In genomic region chr1:50424045-50424939, GRCh38 we compare ENCODE assay signal across 9 cellular contexts. TPM values are rescaled to one million over a fixed set of nuclear protein-coding genes. Genes with fewer than 3 reads are reported as not detected.
DNase-seq lines count a peak whose midpoint lies in the region; ATAC-seq, FAIRE-seq and TF ChIP-seq lines count a peak whose summit lies in the region.
"Had no signal": no experiment of that assay in that cellular context is flagged by ENCODE, and none has a peak within 500 bp of the region (broad histone marks: within the 10 kb centered on the region; RNA-seq: fewer than 3 reads in every experiment).

No MANE protein-coding gene starts in this region.

- peak overlapping the region; percentile 76 for H3K4me2 ChIP-seq in GM12878 (ENCODE audit: control insufficient read depth, insufficient read depth)
- peak overlapping the region; percentile 61 for H3K4me2 ChIP-seq in osteoblast (ENCODE audit: insufficient read depth, low read length)

- no peak for TF ChIP-seq RAD21 in GM12878 (IDR thresholded peaks at IDR 0.05; ENCODE audit: insufficient read depth, low read depth, low read length)

- H3K9ac ChIP-seq in GM12878 (ENCODE audit: control insufficient read depth, insufficient read depth, low read length) = no peak overlapping the region

- CTCF ChIA-PET in GM12878 (lab: Yijun Ruan, JAX) = interaction anchor here (1.2 kb wide), 1 partner anchor 10 kb away, joined by 3 read pairs; no protein-coding TSS in a partner anchor

- FAIRE-seq in GM12878 (lab: Jason Lieb, UNC) = no peak

- RAD21 ChIA-PET in GM12878 (lab: Charles Lee; ENCODE audit: unreplicated experiment) = no interaction called here

- H3K27me3 ChIP-seq in HL-60 (ENCODE audit: insufficient read depth, poor library complexity, severe bottlenecking) (peaks cover 88% of the 10 kb centered on the region), GM12878 (replicated peaks in 1 of 2; ENCODE audit: control insufficient read depth in 2 of 2, insufficient read depth in 2 of 2, low read length in 1 of 2) (peaks cover 27 to 44% of the 10 kb centered on the region in 2 experiments), osteoblast (ENCODE audit: insufficient read depth, low read length) (peaks cover 100% of the 10 kb centered on the region)

- H2AFZ ChIP-seq in GM12878 (ENCODE audit: control insufficient read depth, low read depth, low read length) = peak overlapping the region; percentile 16; the same call in 1 of the 2 replicates
- H2AFZ ChIP-seq in osteoblast (ENCODE audit: low read length) = no peak overlapping the region

- TF ChIP-seq EP300 in GM12878 (IDR thresholded peaks at IDR 0.05; ENCODE audit: borderline replicate concordance in 1 of 2, control insufficient read depth in 1 of 2, low read depth in 2 of 2, low read length in 2 of 2) = no peak

- H3K9me3 ChIP-seq in GM12878 (replicated peaks; ENCODE audit: control insufficient read depth, insufficient read depth, low read length) (no peaks in the 10 kb centered on the region; the same call in 1 of the 3 replicates), osteoblast (ENCODE audit: low read depth, low read length) (no peaks in the 10 kb centered on the region)

- no TSS peak for BruUV-seq in GM12878 (replicated peaks; lab: Mats Ljungman, UMichigan)

- H4K20me1 ChIP-seq in GM12878 (ENCODE audit: control insufficient read depth, insufficient read depth) (no peaks in the 10 kb centered on the region), osteoblast (ENCODE audit: insufficient read depth, low read length) (peaks cover 5% of the 10 kb centered on the region)

- intact Hi-C loops in GM12878 (cut with micrococcal nuclease; ENCODE audit: unreplicated experiment) = no loop called here

- peak; percentile 71 for DNase-seq in DMS114 treated with DMSO at 0.1 percent for 48 hours (lab: John Stamatoyannopoulos, UW; ENCODE audit: unreplicated experiment)
- DNase-seq in HL-60 (ENCODE audit: low read depth in 1 of 2, low spot score in 1 of 2) = no peak
- no peak for DNase-seq in GM12878 (ENCODE audit: low read depth, low spot score)
- peak; percentile 92 for DNase-seq in osteoblast (ENCODE audit: insufficient read length, low spot score, missing footprints)
- no peak for DNase-seq in stimulated activated naive CD4-positive, alpha-beta T cell treated with Interleukin-2 at 50 U/mL for 16 hours (lab: John Stamatoyannopoulos, UW)
- no peak for DNase-seq in occipital lobe (lab: John Stamatoyannopoulos, UW)

- H3K4me3 ChIP-seq in HL-60 (replicated peaks; ENCODE audit: insufficient read depth, low read length) (peak overlapping the region; percentile 24), GM12878 (peak overlapping the region; percentile 67), osteoblast (ENCODE audit: insufficient read depth, low read length) (peak overlapping the region; percentile 45)

- no peaks in the 10 kb centered on the region for H3K4me1 ChIP-seq in GM12878 (ENCODE audit: control insufficient read depth, insufficient read depth, low read length)
- H3K4me1 ChIP-seq in osteoblast (ENCODE audit: insufficient read depth, low read length) = no peaks in the 10 kb centered on the region

- in situ Hi-C loops in GM12878 (cut with MboI) = no loop called here

- H3K27ac ChIP-seq in HL-60 (replicated peaks) (no peak overlapping the region), GM12878 (ENCODE audit: control insufficient read depth, insufficient read depth) (no peak overlapping the region), osteoblast (ENCODE audit: low read depth, low read length) (no peak overlapping the region)

- SMC1A ChIA-PET in GM12878 (lab: Charles Lee; ENCODE audit: uncharacterized antibody, unreplicated experiment) = interaction anchor here (0.7 to 0.8 kb wide), 2 partner anchors 51 to 57 kb away, joined by 3 to 6 read pairs; no protein-coding TSS in a partner anchor

- 0 out of 3 replicates have a peak, but pooled peaks have one; percentile 20 for ATAC-seq in GM12878
- ATAC-seq in GM21526 (IDR thresholded peaks at IDR 0.05; ENCODE audit: low FRiP score, unreplicated experiment) = no peak
- ATAC-seq in GM19328 (IDR thresholded peaks at IDR 0.05; ENCODE audit: unreplicated experiment) = no peak

- no peak for TF ChIP-seq CTCF in HL-60 (IDR thresholded peaks at IDR 0.05; ENCODE audit: insufficient read depth, low read length)
- no peak for TF ChIP-seq CTCF in GM12878 (IDR thresholded peaks at IDR 0.05 in 2 of 3, conservative IDR thresholded peaks at IDR 0.05 in 1 of 3; ENCODE audit: control insufficient read depth in 2 of 3, extremely low read depth in 1 of 3, insufficient read depth in 1 of 3, low read depth in 3 of 3, low read length in 3 of 3)
- no peak for TF ChIP-seq CTCF in osteoblast (IDR thresholded peaks at IDR 0.05; ENCODE audit: extremely low read depth, low read depth, low read length)

- TF ChIP-seq POLR2A in GM12878 (IDR thresholded peaks at IDR 0.05; ENCODE audit: low read depth, low read length) = no peak

- WGBS in GM12878 (ENCODE audit: insufficient coverage, insufficient replicate concordance, low lambda C conversion rate, missing lambda C conversion rate) = 41% methylated on average over 39 of the region's 40 CpGs

- POLR2A ChIA-PET in GM12878 (lab: Charles Lee) = no interaction called here

- no peaks in the 10 kb centered on the region for H3K36me3 ChIP-seq in GM12878 (ENCODE audit: control insufficient read depth in 2 of 2, insufficient read depth in 2 of 2, low read length in 1 of 2)
- H3K36me3 ChIP-seq in osteoblast (ENCODE audit: insufficient read depth, low read length) = no peaks in the 10 kb centered on the region

- no peaks in the 10 kb centered on the region for H3K79me2 ChIP-seq in GM12878 (ENCODE audit: control insufficient read depth, insufficient read depth, low read length)
- no peaks in the 10 kb centered on the region for H3K79me2 ChIP-seq in osteoblast (ENCODE audit: insufficient read depth, low read length)

TF ChIP-seq in GM12878, 131 proteins besides CTCF, POLR2A, EP300 and RAD21:
- TF ChIP-seq TCF3 (IDR thresholded peaks at IDR 0.05; ENCODE audit: borderline replicate concordance, insufficient read depth, low read depth, low read length) (no peak), BCL3 (IDR thresholded peaks at IDR 0.05; ENCODE audit: borderline replicate concordance, insufficient read depth, low read depth, low read length, poor library complexity, severe bottlenecking) (no peak), MXI1 (IDR thresholded peaks at IDR 0.05; ENCODE audit: low read depth, low read length) (no peak), ZNF274 (IDR thresholded peaks at IDR 0.05; ENCODE audit: insufficient read depth, insufficient read length) (no peak), RCOR1 (conservative IDR thresholded peaks at IDR 0.05; ENCODE audit: low read depth, low read length) (no peak), SP1 (IDR thresholded peaks at IDR 0.05; ENCODE audit: low read depth, low read length) (no peak)

RNA-seq across cellular contexts. Expression of gene DMRTA2, which starts 1.0 kb away (rescaled TPM):
- total RNA-seq in GM12878 (2013; cell fraction: nucleolus; rRNA removed) = not detected in 2 replicates
- total RNA-seq in GM12878 (2014; rRNA removed) = not detected in 2 replicates
- total RNA-seq in GM12878 (2014; rRNA removed; fragmentation: Illumina TruSeq; extraction: Trizol) = not detected in 2 replicates
- not detected in 2 replicates for total RNA-seq in GM12878 (2021)
- not detected for polyA plus RNA-seq in GM12878 (2011; ENCODE audit: low read depth)
- not detected in 2 replicates for polyA plus RNA-seq in GM12878 (2011; rRNA removed)
- polyA plus RNA-seq in GM12878 (2011; cell fraction: cytosol; rRNA removed) = not detected in 2 replicates
- not detected in 2 replicates for polyA plus RNA-seq in GM12878 (2011; cell fraction: nucleus; rRNA removed)
- not detected in 2 replicates for polyA plus RNA-seq in GM12878 (2012)
- not detected in 2 replicates for polyA plus RNA-seq in GM12878 (2014; fragmentation: Illumina TruSeq; extraction: Trizol)
- polyA plus RNA-seq in GM12878 (2014; fragmentation: Nextera tagmentation; extraction: Ambion mirVana) = not detected
- polyA plus RNA-seq in GM12878 (2014; rRNA removed) = not detected in 2 replicates
- polyA plus RNA-seq in GM12878 (2016; fragmentation: Nextera tagmentation; extraction: Ambion mirVana) = not detected
- polyA minus RNA-seq in GM12878 (2011; rRNA and poly(A)+ RNA removed) = not detected in 2 replicates
- not detected in 2 replicates for polyA minus RNA-seq in GM12878 (2011; cell fraction: cytosol; rRNA and poly(A)+ RNA removed)
- polyA minus RNA-seq in GM12878 (2011; cell fraction: nucleus; rRNA and poly(A)+ RNA removed) = not detected in 2 replicates
- total RNA-seq in osteoblast = under 0.01 TPM in 1 of 2 replicates, not detected in the other
- 5.8 TPM for total RNA-seq in occipital lobe
- total RNA-seq: epithelial cell of proximal tubule had no signal

Comparison
In these comparisons a context has a peak if more than half of its experiments do, and no peak if none do; other contexts are left out.
1. DNase-seq: peak in DMS114 treated with DMSO at 0.1 percent for 48 hours (single experiment) and osteoblast (single experiment); none in HL-60 (0 of 2), GM12878 (single experiment), stimulated activated naive CD4-positive, alpha-beta T cell treated with Interleukin-2 at 50 U/mL for 16 hours (single experiment) and occipital lobe (single experiment).
2. Peak in every context shown above with its lines, with median percentiles within 50 percentile points of each other: H3K4me3 ChIP-seq.